In genomic region chr6:6893701-6894100, GRCh38 we compare ENCODE assay signal across 29 cellular contexts.
DNase-seq lines count a peak whose midpoint lies in the region; ATAC-seq and TF ChIP-seq lines count a peak whose summit lies in the region.
"Had no signal": no experiment of that assay in that cellular context is flagged by ENCODE, and none has a peak within 500 bp of the region (broad histone marks: within the 10 kb centered on the region; RNA-seq: fewer than 3 reads in every experiment).

No MANE protein-coding gene starts in this region.

- TF ChIP-seq POLR2A in breast epithelium (IDR thresholded peaks at IDR 0.05) (no peak), esophagus squamous epithelium (IDR thresholded peaks at IDR 0.05) (no peak)

- H3K4me1 Mint-ChIP-seq in MCF 10A (ENCODE audit: insufficient read depth, unreplicated experiment): peaks cover 13% of the 10 kb centered on the region
- H3K4me1 Mint-ChIP-seq: activated CD8-positive, alpha-beta memory T cell treated with anti-CD3 and anti-CD28 coated beads, Interleukin-2, amount 10 ng/mL, durations not matched to agents 7 days and 5 days; IgD-negative memory B cell had no signal

- no peaks in the 10 kb centered on the region for H3K9me3 Mint-ChIP-seq in MCF 10A (ENCODE audit: unreplicated experiment)
- H3K9me3 Mint-ChIP-seq: activated naive CD4-positive, alpha-beta T cell treated with anti-CD3 and anti-CD28 coated beads for 36 hours; CD4-positive, CD25-positive, alpha-beta regulatory T cell; IgD-negative memory B cell; stimulated activated naive CD8-positive, alpha-beta T cell treated with anti-CD3 and anti-CD28 coated beads, Interleukin-15, amount 100 ng/mL, for 72 hours had no signal

- no peaks in the 10 kb centered on the region for H3K27me3 ChIP-seq in breast epithelium
- H3K27me3 ChIP-seq in RWPE2 (ENCODE audit: insufficient read depth, poor library complexity, severe bottlenecking): no peaks in the 10 kb centered on the region
- no peaks in the 10 kb centered on the region for H3K27me3 ChIP-seq in esophagus squamous epithelium
- no peaks in the 10 kb centered on the region for H3K27me3 ChIP-seq in psoas muscle (ENCODE audit: insufficient read depth in 3 of 3, low read length in 2 of 3)
- H3K27me3 ChIP-seq in osteoblast (ENCODE audit: insufficient read depth, low read length): no peaks in the 10 kb centered on the region
- H3K27me3 ChIP-seq: brain microvascular endothelial cell, SJSA1 had no signal

- H3K27ac ChIP-seq in breast epithelium (no peak overlapping the region), RWPE2 (ENCODE audit: poor library complexity, severe bottlenecking) (no peak overlapping the region), esophagus squamous epithelium (peak overlapping the region; percentile 30 to 85 (median 77)), psoas muscle (peak overlapping the region; percentile 92), osteoblast (ENCODE audit: low read depth, low read length) (no peak overlapping the region)
- H3K27ac ChIP-seq: brain microvascular endothelial cell, esophagus muscularis mucosa, gastroesophageal sphincter, SJSA1 had no signal

- no peak overlapping the region for H3K27ac Mint-ChIP-seq in MCF 10A (ENCODE audit: low read depth, unreplicated experiment)
- H3K27ac Mint-ChIP-seq: activated CD8-positive, alpha-beta memory T cell treated with anti-CD3 and anti-CD28 coated beads, Interleukin-2, amount 10 ng/mL, durations not matched to agents 7 days and 5 days; activated naive CD4-positive, alpha-beta T cell treated with anti-CD3 and anti-CD28 coated beads for 36 hours; CD4-positive, CD25-positive, alpha-beta regulatory T cell; IgD-negative memory B cell; stimulated activated naive CD8-positive, alpha-beta T cell treated with anti-CD3 and anti-CD28 coated beads, Interleukin-15, amount 100 ng/mL, for 72 hours; WTC11 had no signal

- no peaks in the 10 kb centered on the region for H3K27me3 Mint-ChIP-seq in MCF 10A (ENCODE audit: insufficient read depth, unreplicated experiment)
- H3K27me3 Mint-ChIP-seq: IgD-negative memory B cell; stimulated activated naive CD8-positive, alpha-beta T cell treated with anti-CD3 and anti-CD28 coated beads, Interleukin-15, amount 100 ng/mL, for 72 hours had no signal

- in situ Hi-C loops in ACHN (cut with HindIII; ENCODE audit: low pct_ligation_motif_present, low pct_unique_long_range_greater_than_20kb, low sequenced_read_pairs): no loop called here

- no peaks in the 10 kb centered on the region for H3K36me3 ChIP-seq in breast epithelium
- no peaks in the 10 kb centered on the region for H3K36me3 ChIP-seq in RWPE2 (ENCODE audit: low read depth)
- H3K36me3 ChIP-seq in esophagus squamous epithelium: no peaks in the 10 kb centered on the region
- no peaks in the 10 kb centered on the region for H3K36me3 ChIP-seq in psoas muscle (ENCODE audit: insufficient read depth in 1 of 2, low read depth in 1 of 2)
- H3K36me3 ChIP-seq in osteoblast (ENCODE audit: insufficient read depth, low read length): no peaks in the 10 kb centered on the region
- H3K36me3 ChIP-seq: brain microvascular endothelial cell, esophagus muscularis mucosa, gastroesophageal sphincter, SJSA1 had no signal

- H4K20me1 ChIP-seq in osteoblast (ENCODE audit: insufficient read depth, low read length): no peaks in the 10 kb centered on the region

- WGBS in esophagus squamous epithelium, 2 donors: 45 to 60% methylated on average over 8 to 17 of the region's 19 CpGs
- WGBS in psoas muscle, 3 donors: 57 to 65% (median 61%) methylated on average over 19 of the region's 19 CpGs

- H3K4me3 Mint-ChIP-seq in MCF 10A (ENCODE audit: unreplicated experiment): no peak overlapping the region
- H3K4me3 Mint-ChIP-seq: activated CD8-positive, alpha-beta memory T cell treated with anti-CD3 and anti-CD28 coated beads, Interleukin-2, amount 10 ng/mL, durations not matched to agents 7 days and 5 days; activated naive CD4-positive, alpha-beta T cell treated with anti-CD3 and anti-CD28 coated beads for 36 hours; CD4-positive, CD25-positive, alpha-beta regulatory T cell; IgD-negative memory B cell; stimulated activated naive CD8-positive, alpha-beta T cell treated with anti-CD3 and anti-CD28 coated beads, Interleukin-15, amount 100 ng/mL, for 72 hours; WTC11 had no signal

- ATAC-seq in RWPE2 (ENCODE audit: low read depth): peak; percentile 63
- ATAC-seq in psoas muscle: peak in 3 of 4 donors; percentile 26 to 33 (median 29)
- no peak for ATAC-seq in GM19463 (IDR thresholded peaks at IDR 0.05; ENCODE audit: unreplicated experiment)
- ATAC-seq: activated CD8-positive, alpha-beta memory T cell treated with anti-CD3 and anti-CD28 coated beads, Interleukin-2, amount 10 ng/mL, durations not matched to agents 7 days and 5 days; gastroesophageal sphincter; Panc1; stimulated activated naive CD8-positive, alpha-beta T cell treated with anti-CD3 and anti-CD28 coated beads, Interleukin-15, amount 100 ng/mL, for 72 hours; WTC11 had no signal

- TF ChIP-seq CTCF in MCF 10A (IDR thresholded peaks at IDR 0.05; ENCODE audit: unreplicated experiment) (no peak), breast epithelium (IDR thresholded peaks at IDR 0.05) (no peak), RWPE2 (IDR thresholded peaks at IDR 0.05; ENCODE audit: poor library complexity, severe bottlenecking) (no peak), esophagus squamous epithelium (IDR thresholded peaks at IDR 0.05) (no peak), psoas muscle (IDR thresholded peaks at IDR 0.05) (no peak), osteoblast (IDR thresholded peaks at IDR 0.05; ENCODE audit: extremely low read depth, low read depth, low read length) (no peak)

- no TSS peak for BruUV-seq in MCF 10A (replicated peaks; lab: Mats Ljungman, UMichigan)

- no peak overlapping the region for H3K4me2 ChIP-seq in osteoblast (ENCODE audit: insufficient read depth, low read length)

- no peak overlapping the region for H2AFZ ChIP-seq in osteoblast (ENCODE audit: low read length)

- intact Hi-C loops in MCF 10A (cut with micrococcal nuclease) (no loop called here), breast epithelium (cut with DNase I; ENCODE audit: low total_unique reads) (no loop called here), esophagus squamous epithelium (cut with DNase I) (no loop called here), psoas muscle (cut with DNase I) (loop anchor here (2.0 to 5.0 kb wide), 4 partner anchors 34 to 145 kb away; no protein-coding TSS in a partner anchor)

- DNase-seq in MCF 10A (ENCODE audit: unreplicated experiment) (peak; percentile 21), breast epithelium (ENCODE audit: low spot score in 2 of 2) (no peak), RWPE2 (ENCODE audit: low spot score) (no peak), esophagus squamous epithelium (lab: John Stamatoyannopoulos, UW) (no peak), psoas muscle (peak in 1 of 2 donors; percentile 65), osteoblast (ENCODE audit: insufficient read length, low spot score, missing footprints) (no peak), ACHN (no peak)
- DNase-seq: 8988T; activated CD4-positive, alpha-beta T cell treated with anti-CD3 and anti-CD28 coated beads, Interleukin-2, amount 50 U/mL, for 1 hour; activated CD8-positive, alpha-beta memory T cell treated with anti-CD3 and anti-CD28 coated beads, Interleukin-2, amount 10 ng/mL, durations not matched to agents 7 days and 5 days; activated naive CD4-positive, alpha-beta T cell treated with anti-CD3 and anti-CD28 coated beads for 36 hours; brain microvascular endothelial cell; CD4-positive, CD25-positive, alpha-beta regulatory T cell; effector CD8-positive, alpha-beta T cell; islet precursor cell; NCI-H1092 treated with DMSO at 0.1 percent for 48 hours; NCI-H187; NCI-H2171 treated with DMSO at 0.1 percent for 48 hours; NCI-H524 treated with DMSO at 0.1 percent for 48 hours; NK-92 treated with Interleukin-12 subunit alpha and Interleukin-12 subunit beta, amount 100 ng/mL, for 24 hours; posterior cingulate gyrus; stimulated activated naive CD8-positive, alpha-beta T cell treated with anti-CD3 and anti-CD28 coated beads, Interleukin-15, amount 100 ng/mL, for 72 hours had no signal

- no peaks in the 10 kb centered on the region for H3K9me3 ChIP-seq in breast epithelium
- H3K9me3 ChIP-seq in RWPE2 (ENCODE audit: severe bottlenecking): peaks cover 2% of the 10 kb centered on the region
- no peaks in the 10 kb centered on the region for H3K9me3 ChIP-seq in esophagus squamous epithelium
- H3K9me3 ChIP-seq in psoas muscle: no peaks in the 10 kb centered on the region
- H3K9me3 ChIP-seq in osteoblast (ENCODE audit: low read depth, low read length): no peaks in the 10 kb centered on the region
- H3K9me3 ChIP-seq: esophagus muscularis mucosa, gastroesophageal sphincter had no signal

- CTCF ChIA-PET in MCF 10A (lab: Yijun Ruan, JAX): interaction anchor here (1.9 kb wide), 1 partner anchor 17 kb away, joined by 7 read pairs; no protein-coding TSS in a partner anchor

- H3K4me3 ChIP-seq in breast epithelium (no peak overlapping the region), RWPE2 (ENCODE audit: severe bottlenecking) (no peak overlapping the region), esophagus squamous epithelium (no peak overlapping the region), psoas muscle (peak overlapping the region; percentile 38), osteoblast (ENCODE audit: insufficient read depth, low read length) (no peak overlapping the region)
- H3K4me3 ChIP-seq: esophagus muscularis mucosa, gastroesophageal sphincter, SJSA1 had no signal

- no peaks in the 10 kb centered on the region for H3K36me3 Mint-ChIP-seq in MCF 10A (ENCODE audit: insufficient read depth, unreplicated experiment)
- H3K36me3 Mint-ChIP-seq: activated CD8-positive, alpha-beta memory T cell treated with anti-CD3 and anti-CD28 coated beads, Interleukin-2, amount 10 ng/mL, durations not matched to agents 7 days and 5 days; CD4-positive, CD25-positive, alpha-beta regulatory T cell; IgD-negative memory B cell; WTC11 had no signal

- no peaks in the 10 kb centered on the region for H3K79me2 ChIP-seq in osteoblast (ENCODE audit: insufficient read depth, low read length)

- POLR2A ChIA-PET in MCF 10A (lab: Yijun Ruan, JAX): interaction anchor here (0.6 to 2.1 kb wide), 5 partner anchors 13 to 165 kb away, joined by 3 to 10 read pairs (median 4); no protein-coding TSS in a partner anchor

- no peaks in the 10 kb centered on the region for H3K4me1 ChIP-seq in breast epithelium
- H3K4me1 ChIP-seq in RWPE2 (ENCODE audit: insufficient read depth, poor library complexity, severe bottlenecking): peaks cover 10% of the 10 kb centered on the region
- H3K4me1 ChIP-seq in esophagus squamous epithelium: peaks cover 4 to 45% (median 15%) of the 10 kb centered on the region in 3 donors
- peaks cover 45% of the 10 kb centered on the region for H3K4me1 ChIP-seq in psoas muscle
- H3K4me1 ChIP-seq in osteoblast (ENCODE audit: insufficient read depth, low read length): peaks cover 2% of the 10 kb centered on the region
- H3K4me1 ChIP-seq: gastroesophageal sphincter, SJSA1 had no signal

Comparison
In these comparisons a context has a peak if more than half of its experiments do, and no peak if none do; other contexts are left out.
1. H3K27ac ChIP-seq: peak in esophagus squamous epithelium (4 of 4) and psoas muscle (single experiment); none in breast epithelium (0 of 2), RWPE2 (single experiment) and osteoblast (single experiment).
2. intact Hi-C loops: an anchor here in psoas muscle (2.0 to 5.0 kb wide); none called in MCF 10A, breast epithelium and esophagus squamous epithelium.